Comparison of ENCODE assay signal across 18 cellular contexts in the genomic region with DNA sequence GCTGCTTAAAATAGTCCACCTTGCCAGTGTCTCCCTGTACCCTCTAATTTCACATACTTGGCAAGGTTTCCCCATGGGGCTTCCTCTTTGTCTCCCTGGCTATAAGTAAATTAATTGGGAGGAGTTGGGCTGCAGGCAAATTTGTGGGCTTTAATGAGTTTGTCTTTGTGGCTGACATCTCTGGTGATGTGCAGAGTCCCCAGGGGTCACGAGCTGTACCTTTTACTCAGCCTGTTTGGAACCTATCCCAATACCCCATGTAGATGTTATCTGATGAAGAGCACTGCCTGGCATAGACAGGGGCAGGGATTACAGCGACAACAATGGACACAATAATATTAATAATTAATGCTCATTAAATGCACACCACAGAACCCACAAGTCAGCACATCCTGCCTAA.
A peak's percentile ranks its signal among the peaks of the same experiment; 100 is the strongest.
DNase-seq lines count a peak whose midpoint lies in the region; TF ChIP-seq lines count a peak whose summit lies in the region.
"Had no signal": no experiment of that assay in that cellular context is flagged by ENCODE, and none has a peak within 500 bp of the region (broad histone marks: within the 10 kb centered on the region; RNA-seq: fewer than 3 reads in every experiment).

No MANE protein-coding gene starts in this region.

- no peak overlapping the region for H3K27ac ChIP-seq in osteoblast (ENCODE audit: low read depth, low read length)
- H3K27ac ChIP-seq: 22Rv1, GM23248, SJSA1 had no signal

- H3K79me2 ChIP-seq in osteoblast (ENCODE audit: insufficient read depth, low read length), result no peaks in the 10 kb centered on the region

- no peak overlapping the region for H3K4me3 Mint-ChIP-seq in Calu3 (ENCODE audit: low read depth, unreplicated experiment)
- H3K4me3 Mint-ChIP-seq: B cell; CD8-positive, alpha-beta T cell; IgD-negative memory B cell had no signal

- intact Hi-C loops in Calu3 (cut with micrococcal nuclease; ENCODE audit: unreplicated experiment), result no loop called here

- H3K27me3 ChIP-seq in osteoblast (ENCODE audit: insufficient read depth, low read length), result peaks cover 15% of the 10 kb centered on the region

- CTCF ChIA-PET in Calu3 (lab: Charles Lee), result interaction anchor here (0.9 to 1.0 kb wide), 2 partner anchors 16 to 20 kb away, joined by 3 to 7 read pairs; no protein-coding TSS in a partner anchor

- peaks cover 70% of the 10 kb centered on the region for H3K27me3 Mint-ChIP-seq in Calu3 (ENCODE audit: unreplicated experiment)
- H3K27me3 Mint-ChIP-seq: IgD-negative memory B cell had no signal

- H3K36me3 ChIP-seq in osteoblast (ENCODE audit: insufficient read depth, low read length), result no peaks in the 10 kb centered on the region
- H3K36me3 ChIP-seq: SJSA1 had no signal

- TF ChIP-seq CTCF in osteoblast (IDR thresholded peaks at IDR 0.05; ENCODE audit: extremely low read depth, low read depth, low read length) (no peak), Calu3 (IDR thresholded peaks at IDR 0.05; ENCODE audit: unreplicated experiment) (no peak)

- no peak overlapping the region for H3K27ac Mint-ChIP-seq in Calu3 (ENCODE audit: unreplicated experiment)
- H3K27ac Mint-ChIP-seq: B cell; CD8-positive, alpha-beta T cell had no signal

- peak; percentile 7 for DNase-seq in DMS79 treated with DMSO at 0.1 percent for 48 hours (lab: John Stamatoyannopoulos, UW)
- DNase-seq in DMS79 (lab: John Stamatoyannopoulos, UW), result no peak
- peak; percentile 78 for DNase-seq in NCI-H1436 (lab: John Stamatoyannopoulos, UW)
- peak; percentile 92 for DNase-seq in NCI-H526 treated with DMSO at 0.1 percent for 48 hours (lab: John Stamatoyannopoulos, UW)
- DNase-seq in osteoblast (ENCODE audit: insufficient read length, low spot score, missing footprints), result peak; percentile 49
- DNase-seq in HuH-7.5 (ENCODE audit: low spot score), result no peak
- no peak for DNase-seq in Calu3
- no peak for DNase-seq in T-helper 9 cell
- DNase-seq: CD8-positive, alpha-beta T cell; GM23248; HCEC 1CT; NCI-H187; NCI-H226; NCI-H524 treated with DMSO at 0.1 percent for 48 hours had no signal

- no peaks in the 10 kb centered on the region for H3K9me3 Mint-ChIP-seq in Calu3 (ENCODE audit: low read depth, unreplicated experiment)
- H3K9me3 Mint-ChIP-seq: CD8-positive, alpha-beta T cell had no signal

- H4K20me1 ChIP-seq in osteoblast (ENCODE audit: insufficient read depth, low read length), result no peaks in the 10 kb centered on the region

- H3K36me3 Mint-ChIP-seq in Calu3 (ENCODE audit: insufficient read depth, unreplicated experiment), result no peaks in the 10 kb centered on the region
- H3K36me3 Mint-ChIP-seq: CD8-positive, alpha-beta T cell; IgD-negative memory B cell had no signal

- no peak overlapping the region for H3K4me2 ChIP-seq in osteoblast (ENCODE audit: insufficient read depth, low read length)

- no peak overlapping the region for H3K4me3 ChIP-seq in osteoblast (ENCODE audit: insufficient read depth, low read length)
- H3K4me3 ChIP-seq: GM23248, SJSA1 had no signal

- H3K9me3 ChIP-seq in osteoblast (ENCODE audit: low read depth, low read length), result no peaks in the 10 kb centered on the region
- H3K9me3 ChIP-seq: SJSA1 had no signal

- no peak overlapping the region for H2AFZ ChIP-seq in osteoblast (ENCODE audit: low read length)
- H2AFZ ChIP-seq: GM23248 had no signal

- H3K4me1 Mint-ChIP-seq in Calu3 (ENCODE audit: low read depth, unreplicated experiment), result peaks cover 9% of the 10 kb centered on the region

- no TSS peak for BruUV-seq in Calu3 (replicated peaks; lab: Mats Ljungman, UMichigan)

- no peaks in the 10 kb centered on the region for H3K4me1 ChIP-seq in osteoblast (ENCODE audit: insufficient read depth, low read length)
- H3K4me1 ChIP-seq: SJSA1 had no signal

Comparison
In these comparisons a context has a peak if more than half of its experiments do, and no peak if none do; other contexts are left out.
1. DNase-seq: peak in DMS79 treated with DMSO at 0.1 percent for 48 hours (single experiment), NCI-H1436 (single experiment), NCI-H526 treated with DMSO at 0.1 percent for 48 hours (single experiment) and osteoblast (single experiment); none in DMS79 (single experiment), HuH-7.5 (single experiment), Calu3 (single experiment) and T-helper 9 cell (single experiment).